21 cellular contexts compared by ENCODE assay signal in the genomic region with DNA sequence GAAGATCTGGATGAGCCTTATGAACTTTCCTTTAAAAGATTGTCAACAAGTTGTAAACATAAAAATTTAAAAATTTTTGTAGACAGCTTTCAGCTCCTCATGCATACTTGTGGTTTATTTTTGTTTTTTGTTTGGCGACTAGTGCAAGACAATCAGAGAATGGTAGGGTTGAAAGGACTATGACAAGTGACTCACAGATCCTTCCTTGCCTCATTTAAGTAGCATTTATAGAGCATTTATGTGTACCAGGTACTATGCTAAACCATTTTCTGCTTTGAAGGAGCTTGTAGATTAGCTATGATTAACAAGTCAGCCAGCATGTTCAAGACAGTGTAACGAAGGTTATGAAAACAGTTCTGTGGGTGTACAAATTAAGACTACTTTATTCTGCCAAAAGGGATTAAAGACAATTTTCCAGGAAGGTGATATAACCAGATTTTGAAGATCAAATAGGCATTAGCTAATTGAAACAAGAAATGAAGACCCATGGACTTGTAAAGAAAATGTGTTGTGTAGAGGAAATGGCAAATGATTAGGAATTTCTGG.
DNase-seq lines count a peak whose midpoint lies in the region; ATAC-seq and TF ChIP-seq lines count a peak whose summit lies in the region.
"Had no signal": no experiment of that assay in that cellular context is flagged by ENCODE, and none has a peak within 500 bp of the region (broad histone marks: within the 10 kb centered on the region; RNA-seq: fewer than 3 reads in every experiment).

No MANE protein-coding gene starts in this region.

- peak overlapping the region; percentile 4 for H3K27ac Mint-ChIP-seq in activated CD8-positive, alpha-beta T cell treated with anti-CD3 and anti-CD28 coated beads for 36 hours
- no peak overlapping the region for H3K27ac Mint-ChIP-seq in activated CD8-positive, alpha-beta T cell treated with anti-CD3 and anti-CD28 coated beads, Interleukin-2, amount 10 ng/mL, durations not matched to agents 7 days and 5 days
- no peak overlapping the region for H3K27ac Mint-ChIP-seq in activated naive CD4-positive, alpha-beta T cell treated with anti-CD3 and anti-CD28 coated beads, Interleukin-2, amount 10 ng/mL, durations not matched to agents 7 days and 5 days

- no peaks in the 10 kb centered on the region for H3K9me3 Mint-ChIP-seq in activated CD8-positive, alpha-beta T cell treated with anti-CD3 and anti-CD28 coated beads for 36 hours
- H3K9me3 Mint-ChIP-seq in activated CD8-positive, alpha-beta T cell treated with anti-CD3 and anti-CD28 coated beads, Interleukin-2, amount 10 ng/mL, durations not matched to agents 7 days and 5 days (ENCODE audit: insufficient read depth): no peaks in the 10 kb centered on the region
- no peaks in the 10 kb centered on the region for H3K9me3 Mint-ChIP-seq in activated naive CD4-positive, alpha-beta T cell treated with anti-CD3 and anti-CD28 coated beads, Interleukin-2, amount 10 ng/mL, durations not matched to agents 7 days and 5 days

- H3K4me3 ChIP-seq in retinal pigment epithelial cell (ENCODE audit: low read length): no peak overlapping the region
- H3K4me3 ChIP-seq: Peyer's patch, SJSA1 had no signal

- intact Hi-C loops in activated CD8-positive, alpha-beta T cell treated with anti-CD3 and anti-CD28 coated beads for 36 hours (cut with micrococcal nuclease): no loop called here

- ATAC-seq in activated CD8-positive, alpha-beta T cell treated with anti-CD3 and anti-CD28 coated beads for 36 hours: no peak
- no peak for ATAC-seq in activated CD8-positive, alpha-beta T cell treated with anti-CD3 and anti-CD28 coated beads, Interleukin-2, amount 10 ng/mL, durations not matched to agents 7 days and 5 days

- DNase-seq in activated CD8-positive, alpha-beta T cell treated with anti-CD3 and anti-CD28 coated beads for 36 hours: no peak
- DNase-seq in activated CD8-positive, alpha-beta T cell treated with anti-CD3 and anti-CD28 coated beads, Interleukin-2, amount 10 ng/mL, durations not matched to agents 7 days and 5 days: no peak
- DNase-seq in EH (ENCODE audit: low read depth) (peak; percentile 29), astrocyte of the hippocampus (ENCODE audit: low read depth, low spot score) (peak; percentile 32), retinal pigment epithelial cell (ENCODE audit: low read depth) (peak; percentile 56), GM13977 (ENCODE audit: low spot score) (no peak)
- DNase-seq in stimulated activated CD4-positive, alpha-beta T cell treated with anti-CD3 and anti-CD28 coated beads, Interleukin-4, amount 100 ng/mL, for 24 hours: no peak
- no peak for DNase-seq in activated naive CD4-positive, alpha-beta T cell treated with anti-CD3 and anti-CD28 coated beads, Interleukin-2, amount 10 ng/mL, durations not matched to agents 7 days and 5 days
- DNase-seq: 8988T, BE2C, DMS79, H7, IMR-90, MM.1S, NCI-H1092, NCI-H1436 treated with DMSO at 0.1 percent for 48 hours, NCI-H2029, NCI-H2171, NCI-H526 treated with DMSO at 0.1 percent for 48 hours, Peyer's patch had no signal

- peaks cover 3% of the 10 kb centered on the region for H3K4me1 Mint-ChIP-seq in activated CD8-positive, alpha-beta T cell treated with anti-CD3 and anti-CD28 coated beads for 36 hours (ENCODE audit: low read depth)
- H3K4me1 Mint-ChIP-seq in activated CD8-positive, alpha-beta T cell treated with anti-CD3 and anti-CD28 coated beads, Interleukin-2, amount 10 ng/mL, durations not matched to agents 7 days and 5 days (ENCODE audit: low read depth): no peaks in the 10 kb centered on the region
- no peaks in the 10 kb centered on the region for H3K4me1 Mint-ChIP-seq in activated naive CD4-positive, alpha-beta T cell treated with anti-CD3 and anti-CD28 coated beads, Interleukin-2, amount 10 ng/mL, durations not matched to agents 7 days and 5 days

- in situ Hi-C loops in GM13977 (cut with MboI; ENCODE audit: low pct_unique_long_range_greater_than_20kb, low sequenced_read_pairs, unreplicated experiment): no loop called here

- POLR2A ChIA-PET in activated CD8-positive, alpha-beta T cell treated with anti-CD3 and anti-CD28 coated beads for 36 hours (lab: Charles Lee): no interaction called here
- POLR2A ChIA-PET in activated CD8-positive, alpha-beta T cell treated with anti-CD3 and anti-CD28 coated beads, Interleukin-2, amount 10 ng/mL, durations not matched to agents 7 days and 5 days (lab: Charles Lee): no interaction called here

- CTCF ChIA-PET in activated CD8-positive, alpha-beta T cell treated with anti-CD3 and anti-CD28 coated beads for 36 hours (lab: Charles Lee): no interaction called here
- CTCF ChIA-PET in activated CD8-positive, alpha-beta T cell treated with anti-CD3 and anti-CD28 coated beads, Interleukin-2, amount 10 ng/mL, durations not matched to agents 7 days and 5 days (lab: Charles Lee): interaction anchor here (1.0 kb wide), 1 partner anchor 21 kb away, joined by 4 read pairs; no protein-coding TSS in a partner anchor
- CTCF ChIA-PET in activated naive CD4-positive, alpha-beta T cell treated with anti-CD3 and anti-CD28 coated beads, Interleukin-2, amount 10 ng/mL, durations not matched to agents 7 days and 5 days (lab: Charles Lee): no interaction called here

- TF ChIP-seq CTCF in activated CD8-positive, alpha-beta T cell treated with anti-CD3 and anti-CD28 coated beads for 36 hours (IDR thresholded peaks at IDR 0.05): no peak
- TF ChIP-seq CTCF in retinal pigment epithelial cell (conservative IDR thresholded peaks at IDR 0.05; ENCODE audit: low read depth, low read length) (no peak), GM13977 (IDR thresholded peaks at IDR 0.05; ENCODE audit: extremely low read depth, insufficient read depth, missing control alignments) (no peak)

- peaks cover 26% of the 10 kb centered on the region for H3K36me3 Mint-ChIP-seq in activated CD8-positive, alpha-beta T cell treated with anti-CD3 and anti-CD28 coated beads for 36 hours (ENCODE audit: low read depth)
- peaks cover 45% of the 10 kb centered on the region for H3K36me3 Mint-ChIP-seq in activated CD8-positive, alpha-beta T cell treated with anti-CD3 and anti-CD28 coated beads, Interleukin-2, amount 10 ng/mL, durations not matched to agents 7 days and 5 days (ENCODE audit: low read depth)
- H3K36me3 Mint-ChIP-seq in activated naive CD4-positive, alpha-beta T cell treated with anti-CD3 and anti-CD28 coated beads, Interleukin-2, amount 10 ng/mL, durations not matched to agents 7 days and 5 days: peaks cover 43% of the 10 kb centered on the region

- no peaks in the 10 kb centered on the region for H3K27me3 Mint-ChIP-seq in activated CD8-positive, alpha-beta T cell treated with anti-CD3 and anti-CD28 coated beads for 36 hours
- H3K27me3 Mint-ChIP-seq in activated CD8-positive, alpha-beta T cell treated with anti-CD3 and anti-CD28 coated beads, Interleukin-2, amount 10 ng/mL, durations not matched to agents 7 days and 5 days (ENCODE audit: low read depth): no peaks in the 10 kb centered on the region
- no peaks in the 10 kb centered on the region for H3K27me3 Mint-ChIP-seq in activated naive CD4-positive, alpha-beta T cell treated with anti-CD3 and anti-CD28 coated beads, Interleukin-2, amount 10 ng/mL, durations not matched to agents 7 days and 5 days

- H3K4me3 Mint-ChIP-seq in activated CD8-positive, alpha-beta T cell treated with anti-CD3 and anti-CD28 coated beads for 36 hours: no peak overlapping the region
- no peak overlapping the region for H3K4me3 Mint-ChIP-seq in activated CD8-positive, alpha-beta T cell treated with anti-CD3 and anti-CD28 coated beads, Interleukin-2, amount 10 ng/mL, durations not matched to agents 7 days and 5 days
- H3K4me3 Mint-ChIP-seq in activated naive CD4-positive, alpha-beta T cell treated with anti-CD3 and anti-CD28 coated beads, Interleukin-2, amount 10 ng/mL, durations not matched to agents 7 days and 5 days: no peak overlapping the region

Comparison
In these comparisons a context has a peak if more than half of its experiments do, and no peak if none do; other contexts are left out.
1. DNase-seq: peak in EH (single experiment), astrocyte of the hippocampus (single experiment) and retinal pigment epithelial cell (single experiment); none in activated CD8-positive, alpha-beta T cell treated with anti-CD3 and anti-CD28 coated beads for 36 hours (single experiment), activated CD8-positive, alpha-beta T cell treated with anti-CD3 and anti-CD28 coated beads, Interleukin-2, amount 10 ng/mL, durations not matched to agents 7 days and 5 days (single experiment), stimulated activated CD4-positive, alpha-beta T cell treated with anti-CD3 and anti-CD28 coated beads, Interleukin-4, amount 100 ng/mL, for 24 hours (single experiment), activated naive CD4-positive, alpha-beta T cell treated with anti-CD3 and anti-CD28 coated beads, Interleukin-2, amount 10 ng/mL, durations not matched to agents 7 days and 5 days (single experiment) and GM13977 (single experiment).